In genomic region chr7:84191842-84192241, GRCh38 we compare ENCODE assay signal across 13 cellular contexts. TPM values are rescaled to one million over a fixed set of nuclear protein-coding genes. Genes with fewer than 3 reads are reported as not detected.
DNase-seq lines count a peak whose midpoint lies in the region; ATAC-seq, FAIRE-seq and TF ChIP-seq lines count a peak whose summit lies in the region.
"Had no signal": no experiment of that assay in that cellular context is flagged by ENCODE, and none has a peak within 500 bp of the region (broad histone marks: within the 10 kb centered on the region; RNA-seq: fewer than 3 reads in every experiment).

No MANE protein-coding gene starts in this region.

- H3K4me1 ChIP-seq in SJCRH30 (peaks cover 14% of the 10 kb centered on the region), sigmoid colon (peaks cover 0 to 53% (median 31%) of the 10 kb centered on the region in 4 donors)
- H3K4me1 ChIP-seq: right atrium auricular region had no signal

- intact Hi-C loops in sigmoid colon (cut with DNase I), result loop anchor here (5.0 to 10.0 kb wide), 3 partner anchors 215 to 813 kb away; no protein-coding TSS in a partner anchor

- DNase-seq in SJCRH30 (peak in 1 of 2 experiments; percentile 29), fibroblast of villous mesenchyme (ENCODE audit: low read depth) (peak; percentile 28), sigmoid colon (no peak)
- DNase-seq: central memory CD4-positive, alpha-beta T cell; NCI-H2029 treated with DMSO at 0.1 percent for 48 hours; trophoblast cell had no signal

- peak overlapping the region; percentile 78 for H3K4me3 ChIP-seq in SJCRH30
- H3K4me3 ChIP-seq in fibroblast of villous mesenchyme (ENCODE audit: low read depth, low read length), result peak overlapping the region; percentile 68
- H3K4me3 ChIP-seq in sigmoid colon, result peak overlapping the region; percentile 44 to 59 (median 53)
- H3K4me3 ChIP-seq: lung, right atrium auricular region had no signal

- H3K27me3 ChIP-seq in SJCRH30 (no peaks in the 10 kb centered on the region), sigmoid colon (no peaks in the 10 kb centered on the region)
- H3K27me3 ChIP-seq: right atrium auricular region had no signal

- H3K9me3 ChIP-seq in SJCRH30 (replicated peaks) (no peaks in the 10 kb centered on the region), sigmoid colon (no peaks in the 10 kb centered on the region)
- H3K9me3 ChIP-seq: right atrium auricular region had no signal

- H3K36me3 ChIP-seq in SJCRH30, result no peaks in the 10 kb centered on the region
- H3K36me3 ChIP-seq in sigmoid colon, result no peaks in the 10 kb centered on the region
- H3K36me3 ChIP-seq: right atrium auricular region had no signal

- no peak for TF ChIP-seq POLR2A in sigmoid colon (IDR thresholded peaks at IDR 0.05)

- FAIRE-seq in G401.6 (lab: Jason Lieb, UNC), result peak; percentile 23
- FAIRE-seq: TTC549 had no signal

- WGBS in sigmoid colon, 2 donors, result 67 to 94% methylated on average over 1 of the region's 1 CpG

- TF ChIP-seq CTCF in fibroblast of villous mesenchyme (IDR thresholded peaks at IDR 0.05; ENCODE audit: insufficient read depth, low read depth, low read length), result no peak
- TF ChIP-seq CTCF in sigmoid colon (IDR thresholded peaks at IDR 0.05), result no peak

- no peak overlapping the region for H3K27ac ChIP-seq in SJCRH30
- H3K27ac ChIP-seq in sigmoid colon, result peak overlapping the region; percentile 75 to 86 (median 82)
- H3K27ac ChIP-seq: right atrium auricular region had no signal

- TF ChIP-seq EP300 in sigmoid colon (IDR thresholded peaks at IDR 0.05), result no peak

- ATAC-seq in HG03469 (IDR thresholded peaks at IDR 0.05; ENCODE audit: unreplicated experiment) (no peak), GM21360 (IDR thresholded peaks at IDR 0.05; ENCODE audit: unreplicated experiment) (no peak)
- no peak for ATAC-seq in activated CD4-positive, CD25-positive, alpha-beta regulatory T cell treated with anti-CD3 and anti-CD28 coated beads, Interleukin-2, amount 50 U/mL, for 24 hours

RNA-seq across cellular contexts. Expression of gene SEMA3A, which starts 2.7 kb away (rescaled TPM):
- 16.8 and 19.4 TPM in 2 replicates for total RNA-seq in SJCRH30 (2014; rRNA removed; shearing (Covaris generic))
- 37.4 and 47.1 TPM in 2 replicates for total RNA-seq in fibroblast of villous mesenchyme
- total RNA-seq in sigmoid colon, result 10 to 100 TPM; 50.1 to 83.8 (median 58.4) TPM
- polyA plus RNA-seq in sigmoid colon, result 1 to 10 TPM in 2 of 3 donors, under 1 TPM in 1; 0.23 to 3.6 (median 3.1) TPM
